Comparison of ENCODE assay signal across 19 cellular contexts in genomic region chr2:158130832-158131473, GRCh38. TPM values are rescaled to one million over a fixed set of nuclear protein-coding genes. Genes with fewer than 3 reads are reported as not detected.
DNase-seq lines count a peak whose midpoint lies in the region; ATAC-seq and TF ChIP-seq lines count a peak whose summit lies in the region.
"Had no signal": no experiment of that assay in that cellular context is flagged by ENCODE, and none has a peak within 500 bp of the region (broad histone marks: within the 10 kb centered on the region; RNA-seq: fewer than 3 reads in every experiment).

No MANE protein-coding gene starts in this region.

- peak overlapping the region in 3 of 4 donors; percentile 61 to 92 (median 88) for H3K27ac ChIP-seq in Peyer's patch
- peak overlapping the region; percentile 74 to 82 (median 78) for H3K27ac ChIP-seq in transverse colon
- H3K27ac ChIP-seq: C4-2B, esophagus squamous epithelium, heart right ventricle, psoas muscle had no signal

- DNase-seq in Peyer's patch (no peak), left kidney (ENCODE audit: low read depth, low spot score) (peak; percentile 56), transverse colon (no peak), HuH-7 (ENCODE audit: low spot score) (no peak)
- no peak for DNase-seq in stimulated activated naive CD8-positive, alpha-beta T cell treated with anti-CD3 and anti-CD28 coated beads, Interleukin-15, Interleukin-2, amounts not matched to agents 100 U/mL and 50 U/mL, for 24 hours
- DNase-seq: activated CD4-positive, alpha-beta T cell treated with anti-CD3 and anti-CD28 coated beads for 48 hours; esophagus squamous epithelium; HCEC 1CT; heart right ventricle; KG1; naive B cell; NCI-H1105; psoas muscle; SIG-M5; T1000 had no signal

- H3K27me3 ChIP-seq in Peyer's patch (no peaks in the 10 kb centered on the region), transverse colon (no peaks in the 10 kb centered on the region)
- H3K27me3 ChIP-seq: esophagus squamous epithelium had no signal

- H3K9me3 ChIP-seq in Peyer's patch (no peaks in the 10 kb centered on the region), transverse colon (no peaks in the 10 kb centered on the region)
- H3K9me3 ChIP-seq: esophagus squamous epithelium, heart right ventricle, psoas muscle had no signal

- H3K4me3 ChIP-seq in Peyer's patch (no peak overlapping the region), transverse colon (no peak overlapping the region)
- H3K4me3 ChIP-seq: esophagus squamous epithelium, heart right ventricle, psoas muscle had no signal

- intact Hi-C loops in transverse colon (cut with DNase I; ENCODE audit: low total_unique reads), result no loop called here

- H3K4me1 ChIP-seq in Peyer's patch (peaks cover 0 to 26% (median 0%) of the 10 kb centered on the region in 4 donors), transverse colon (peaks cover 7 to 67% (median 25%) of the 10 kb centered on the region in 4 donors)
- H3K4me1 ChIP-seq: esophagus squamous epithelium, heart right ventricle, psoas muscle had no signal

- TF ChIP-seq CTCF in Peyer's patch (IDR thresholded peaks at IDR 0.05) (no peak), transverse colon (IDR thresholded peaks at IDR 0.05) (no peak)

- no peaks in the 10 kb centered on the region for H3K36me3 ChIP-seq in Peyer's patch
- no peaks in the 10 kb centered on the region for H3K36me3 ChIP-seq in transverse colon
- H3K36me3 ChIP-seq: esophagus squamous epithelium, heart right ventricle had no signal

- ATAC-seq in GM19452 (IDR thresholded peaks at IDR 0.05; ENCODE audit: unreplicated experiment) (peak; percentile 60), GM18517 (IDR thresholded peaks at IDR 0.05; ENCODE audit: unreplicated experiment) (no peak)
- no peak for ATAC-seq in stimulated activated naive CD8-positive, alpha-beta T cell treated with anti-CD3 and anti-CD28 coated beads, Interleukin-15, Interleukin-2, amounts not matched to agents 100 U/mL and 50 U/mL, for 24 hours
- ATAC-seq: heart right ventricle, psoas muscle had no signal

- WGBS in transverse colon (ENCODE audit: low coverage in 1 of 2), 2 donors, result 57 to 59% methylated on average over 1 to 2 of the region's 2 CpGs

- no peak for TF ChIP-seq EP300 in transverse colon (IDR thresholded peaks at IDR 0.05; ENCODE audit: low read depth)

- in situ Hi-C loops in transverse colon (cut with MboI; ENCODE audit: low pct_ligation_motif_present in 1 of 4, low pct_unique_long_range_greater_than_20kb in 1 of 4, low sequenced_read_pairs in 3 of 4), result no loop called here

- TF ChIP-seq POLR2A in Peyer's patch (IDR thresholded peaks at IDR 0.05) (no peak), transverse colon (IDR thresholded peaks at IDR 0.05) (no peak)

RNA-seq across cellular contexts. Expression of gene UPP2, which starts 29.3 kb away (rescaled TPM):
- total RNA-seq in Peyer's patch (not detected), transverse colon (not detected)
- total RNA-seq: esophagus squamous epithelium, heart right ventricle, psoas muscle, subcutaneous adipose tissue had no signal
